1 cellular context compared by ENCODE assay signal in genomic region chr14:51507556-51508511, GRCh38.
TF ChIP-seq lines count a peak whose summit lies in the region.

No MANE protein-coding gene starts in this region.

TF ChIP-seq in HEK293, 187 proteins besides CTCF, POLR2A, EP300 and RAD21 (continued from another document and continues in another):
- TF ChIP-seq ZBTB11 (tag by site-specific recombination; conservative IDR thresholded peaks at IDR 0.05; ENCODE audit: low read depth) (no peak), ZNF558 (tag by site-specific recombination; IDR thresholded peaks at IDR 0.05) (no peak), PATZ1 (tag by site-specific recombination; IDR thresholded peaks at IDR 0.05) (no peak), ZNF184 (tag by site-specific recombination; IDR thresholded peaks at IDR 0.05) (no peak), TRIM28 (IDR thresholded peaks at IDR 0.05; ENCODE audit: borderline replicate concordance, low read length) (no peak), SP7 (tag by site-specific recombination; IDR thresholded peaks at IDR 0.05) (no peak), ZFP69B (tag by site-specific recombination; IDR thresholded peaks at IDR 0.05) (no peak), ZNF18 (tag by site-specific recombination; IDR thresholded peaks at IDR 0.05) (no peak), ZNF645 (tag by site-specific recombination; IDR thresholded peaks at IDR 0.05) (no peak), ZNF514 (tag by site-specific recombination; IDR thresholded peaks at IDR 0.05) (no peak), GLI2 (tag by site-specific recombination; IDR thresholded peaks at IDR 0.05; ENCODE audit: borderline replicate concordance, low read depth) (no peak), ZNF214 (tag by site-specific recombination; IDR thresholded peaks at IDR 0.05; ENCODE audit: borderline replicate concordance) (no peak), ZNF112 (tag by site-specific recombination; IDR thresholded peaks at IDR 0.05) (no peak), ZNF560 (tag by site-specific recombination; IDR thresholded peaks at IDR 0.05; ENCODE audit: borderline replicate concordance) (no peak), OSR2 (tag by site-specific recombination; IDR thresholded peaks at IDR 0.05) (peak; percentile 43; the same call in 1 of the 2 replicates), YY2 (tag by site-specific recombination; IDR thresholded peaks at IDR 0.05) (no peak), ZNF623 (tag by site-specific recombination; IDR thresholded peaks at IDR 0.05) (no peak), KLF7 (tag by site-specific recombination; IDR thresholded peaks at IDR 0.05; ENCODE audit: borderline replicate concordance) (no peak), ZNF654 (tag by site-specific recombination; IDR thresholded peaks at IDR 0.05; ENCODE audit: low read depth) (no peak), ZNF311 (tag by site-specific recombination; IDR thresholded peaks at IDR 0.05; ENCODE audit: borderline replicate concordance) (no peak), ZNF16 (tag by site-specific recombination; IDR thresholded peaks at IDR 0.05; ENCODE audit: low read depth) (no peak), ZBTB7A (tag by site-specific recombination; IDR thresholded peaks at IDR 0.05; ENCODE audit: low read depth) (no peak), ZNF501 (tag by site-specific recombination; IDR thresholded peaks at IDR 0.05) (no peak), ZNF394 (tag by site-specific recombination; IDR thresholded peaks at IDR 0.05; ENCODE audit: borderline replicate concordance) (peak; percentile 42; the same call in 1 of the 2 replicates), ZNF610 (tag by site-specific recombination; IDR thresholded peaks at IDR 0.05; ENCODE audit: borderline replicate concordance) (no peak), ZNF350 (tag by site-specific recombination; IDR thresholded peaks at IDR 0.05) (no peak), MEIS1 (CRISPR knock-in tag; IDR thresholded peaks at IDR 0.05; ENCODE audit: borderline replicate concordance) (no peak), ZNF596 (tag by site-specific recombination; IDR thresholded peaks at IDR 0.05) (no peak), ZFP3 (tag by site-specific recombination; IDR thresholded peaks at IDR 0.05; ENCODE audit: low read depth) (no peak), ZNF580 (tag by site-specific recombination; IDR thresholded peaks at IDR 0.05) (no peak), REPIN1 (tag by site-specific recombination; IDR thresholded peaks at IDR 0.05; ENCODE audit: low read depth) (no peak), ZNF433 (tag by site-specific recombination; IDR thresholded peaks at IDR 0.05; ENCODE audit: low read depth) (no peak), ZEB2 (tag by site-specific recombination; IDR thresholded peaks at IDR 0.05) (0 out of 2 replicates have a peak, but pooled peaks have one; percentile 17), ZNF423 (tag by site-specific recombination; IDR thresholded peaks at IDR 0.05) (peak; percentile 41; the same call in 1 of the 2 replicates), ZIC2 (tag by site-specific recombination; IDR thresholded peaks at IDR 0.05) (peak; percentile 96), GLI4 (tag by site-specific recombination; IDR thresholded peaks at IDR 0.05) (no peak), ZNF585B (tag by site-specific recombination; IDR thresholded peaks at IDR 0.05) (no peak), KLF1 (tag by site-specific recombination; IDR thresholded peaks at IDR 0.05) (no peak), MYNN (tag by site-specific recombination; IDR thresholded peaks at IDR 0.05; ENCODE audit: borderline replicate concordance) (no peak), ZNF529 (tag by site-specific recombination; IDR thresholded peaks at IDR 0.05; ENCODE audit: insufficient replicate concordance) (no peak), ZNF174 (tag by site-specific recombination; IDR thresholded peaks at IDR 0.05) (no peak), PRDM10 (tag by site-specific recombination; IDR thresholded peaks at IDR 0.05) (no peak), SETDB1 (IDR thresholded peaks at IDR 0.05; ENCODE audit: insufficient read length, low read length) (no peak), ELK4 (IDR thresholded peaks at IDR 0.05; ENCODE audit: borderline replicate concordance, low read depth, low read length) (no peak), SCRT2 (tag by site-specific recombination; IDR thresholded peaks at IDR 0.05) (peak; percentile 92), ZNF398 (tag by site-specific recombination; IDR thresholded peaks at IDR 0.05) (peak; percentile 66), GLIS1 (tag by site-specific recombination; IDR thresholded peaks at IDR 0.05) (peak; percentile 90), ZNF449 (tag by site-specific recombination; IDR thresholded peaks at IDR 0.05) (no peak)
